24 cellular contexts compared by ENCODE assay signal in the genomic region with DNA sequence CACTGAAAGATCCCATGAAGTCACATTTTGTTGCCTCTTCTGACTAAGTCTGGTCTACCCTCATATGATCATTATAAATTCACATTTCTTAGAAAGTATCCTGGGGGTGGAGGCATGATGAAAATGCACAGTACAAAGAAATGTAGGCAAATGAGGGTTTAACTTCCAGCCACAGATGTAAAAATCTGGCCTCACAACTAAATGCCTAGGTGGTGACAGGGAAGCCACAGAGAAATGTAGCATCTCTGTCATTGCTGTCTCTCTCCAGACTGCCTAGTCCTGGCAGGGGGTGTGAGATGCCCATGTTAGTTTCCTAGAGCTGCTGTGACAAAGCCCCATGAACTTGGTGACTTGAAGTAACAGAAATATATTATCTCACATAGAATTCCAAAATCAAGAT.
"Had no signal": no experiment of that assay in that cellular context is flagged by ENCODE, and none has a peak within 500 bp of the region (broad histone marks: within the 10 kb centered on the region; RNA-seq: fewer than 3 reads in every experiment).

No MANE protein-coding gene starts in this region.

- H3K36me3 Mint-ChIP-seq: mesothelial cell of epicardium had no signal

- H3K27me3 ChIP-seq: colonic mucosa, esophagus squamous epithelium, gastrocnemius medialis, heart right ventricle had no signal

- H3K4me1 ChIP-seq: colonic mucosa, esophagus squamous epithelium, gastrocnemius medialis, heart right ventricle, left ventricle myocardium inferior, lower lobe of right lung had no signal

- H3K4me3 ChIP-seq: colonic mucosa, esophagus squamous epithelium, gastrocnemius medialis, heart right ventricle, left ventricle myocardium inferior, lower lobe of right lung, mucosa of descending colon had no signal

- H3K9me3 Mint-ChIP-seq: dendritic cell treated with granulocyte-macrophage colony-stimulating factor and Interleukin-4, amounts not matched to agents 40 ng/mL and 50 ng/mL, for 4 days; endodermal cell; mesothelial cell of epicardium had no signal

- H3K9me3 ChIP-seq: colonic mucosa, esophagus squamous epithelium, gastrocnemius medialis, heart right ventricle, left ventricle myocardium inferior, lower lobe of right lung, mucosa of descending colon had no signal

- H3K27me3 Mint-ChIP-seq: dendritic cell treated with granulocyte-macrophage colony-stimulating factor and Interleukin-4, amounts not matched to agents 40 ng/mL and 50 ng/mL, for 4 days; effector memory CD8-positive, alpha-beta T cell had no signal

- H3K4me3 Mint-ChIP-seq: dendritic cell treated with granulocyte-macrophage colony-stimulating factor and Interleukin-4, amounts not matched to agents 40 ng/mL and 50 ng/mL, for 4 days; effector memory CD8-positive, alpha-beta T cell; endodermal cell; mesothelial cell of epicardium had no signal

- H3K27ac ChIP-seq: colonic mucosa, epithelial cell of prostate, esophagus squamous epithelium, gastrocnemius medialis, heart right ventricle, left ventricle myocardium inferior, lower lobe of right lung had no signal

- H3K36me3 ChIP-seq: colonic mucosa, esophagus squamous epithelium, gastrocnemius medialis, heart right ventricle, left ventricle myocardium inferior, lower lobe of right lung had no signal

- H3K27ac Mint-ChIP-seq: dendritic cell treated with granulocyte-macrophage colony-stimulating factor and Interleukin-4, amounts not matched to agents 40 ng/mL and 50 ng/mL, for 4 days; effector memory CD8-positive, alpha-beta T cell; endodermal cell; mesothelial cell of epicardium had no signal

- DNase-seq: colonic mucosa; cortex of kidney; effector CD8-positive, alpha-beta T cell; effector memory CD8-positive, alpha-beta T cell; endodermal cell; erythroblast; esophagus squamous epithelium; foreskin fibroblast; foreskin melanocyte; gastrocnemius medialis; glutamatergic neuron; head of caudate nucleus; heart right ventricle; hippocampal formation; left colon; left ventricle myocardium inferior; lower lobe of right lung; mesenchymal stem cell; mucosa of descending colon had no signal

- H3K4me1 Mint-ChIP-seq: endodermal cell, mesothelial cell of epicardium had no signal

- ATAC-seq: effector memory CD8-positive, alpha-beta T cell; esophagus mucosa; gastrocnemius medialis; heart right ventricle; left colon; left lobe of liver; lower lobe of right lung; mucosa of descending colon had no signal
